In the genomic region with DNA sequence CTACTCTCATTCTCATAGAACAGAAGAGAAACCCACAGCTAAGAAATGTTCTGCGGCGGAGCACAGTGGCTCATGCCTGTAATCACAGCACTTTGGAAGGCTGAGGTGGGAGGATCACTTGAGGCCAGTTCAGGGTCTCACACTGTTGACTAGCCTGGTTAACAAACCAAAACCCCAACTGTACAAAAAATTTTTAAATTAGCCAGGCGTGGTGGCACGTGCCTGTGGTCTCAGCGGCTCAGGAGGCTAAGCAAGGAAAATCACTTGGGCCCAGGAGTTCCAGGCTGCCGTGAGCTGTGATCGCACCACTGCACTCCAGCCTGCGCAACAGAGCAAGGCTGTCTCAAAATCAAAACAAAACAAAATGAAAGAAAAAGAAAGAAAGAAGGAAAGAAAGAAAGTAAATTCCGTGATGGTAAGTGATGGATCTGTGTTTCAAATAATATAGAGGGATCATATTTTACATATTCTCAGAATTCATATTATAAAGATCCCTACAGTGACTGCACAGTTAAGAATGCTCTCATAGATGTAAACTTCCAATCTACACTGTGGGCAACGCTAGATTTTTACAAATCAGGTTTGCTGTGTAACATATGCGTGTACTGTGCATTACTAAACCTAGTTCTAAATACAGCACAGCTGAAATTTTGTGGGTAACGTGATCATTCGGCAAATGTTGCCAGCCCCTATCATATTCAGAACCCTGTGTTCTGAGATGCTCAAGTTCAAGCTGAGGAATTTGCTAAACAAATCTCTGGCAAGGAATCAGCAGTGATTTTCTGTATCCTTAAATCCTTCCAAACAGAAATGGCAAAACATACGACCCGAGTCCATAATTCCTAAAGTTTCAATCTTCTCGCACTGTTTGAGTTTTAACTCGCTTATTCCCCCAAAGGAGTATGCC, we compare ENCODE assay signal across 8 cellular contexts. TPM values are rescaled to one million over a fixed set of nuclear protein-coding genes. Genes with fewer than 3 reads are reported as not detected.
DNase-seq lines count a peak whose midpoint lies in the region; ATAC-seq and TF ChIP-seq lines count a peak whose summit lies in the region.

No MANE protein-coding gene starts in this region.

- H3K27ac ChIP-seq in SK-N-SH (ENCODE audit: low read depth in 2 of 2, low read length in 1 of 2) = no peak overlapping the region
- peak overlapping the region; percentile 83 to 90 (median 87) for H3K27ac ChIP-seq in esophagus muscularis mucosa (replicated peaks in 1 of 4)
- peak overlapping the region; percentile 94 for H3K27ac ChIP-seq in psoas muscle

- no peak for TF ChIP-seq RAD21 in SK-N-SH (IDR thresholded peaks at IDR 0.05; ENCODE audit: low read length)

- peaks cover 34% of the 10 kb centered on the region for H3K79me2 ChIP-seq in SK-N-SH (ENCODE audit: insufficient read depth)

- no peak for DNase-seq in SK-N-SH
- DNase-seq in NB4 (ENCODE audit: low read depth) = no peak
- no peak for DNase-seq in esophagus muscularis mucosa (ENCODE audit: extremely low spot score)
- no peak for DNase-seq in psoas muscle
- DNase-seq in NCI-H526 treated with DMSO at 0.1 percent for 48 hours (lab: John Stamatoyannopoulos, UW) = no peak
- DNase-seq in iPS-NIHi11 (ENCODE audit: low spot score) = no peak

- H3K4me1 ChIP-seq in SK-N-SH (ENCODE audit: control insufficient read depth in 1 of 2, insufficient read depth in 2 of 2, low read depth in 1 of 2, low read length in 1 of 2) (peaks cover 9 to 21% of the 10 kb centered on the region in 2 experiments), esophagus muscularis mucosa (peaks cover 33 to 49% (median 44%) of the 10 kb centered on the region in 4 donors), psoas muscle (peaks cover 29% of the 10 kb centered on the region)

- H3K9me2 ChIP-seq in SK-N-SH = no peaks in the 10 kb centered on the region

- 86% methylated on average over 17 of the region's 17 CpGs for WGBS in SK-N-SH (ENCODE audit: low lambda C conversion rate)
- 67% methylated on average over 17 of the region's 17 CpGs for WGBS in esophagus muscularis mucosa
- 34 to 51% (median 38%) methylated on average over 17 of the region's 17 CpGs for WGBS in psoas muscle, 3 donors

- H3K4me2 ChIP-seq in SK-N-SH = no peak overlapping the region

- H3K27me3 ChIP-seq in SK-N-SH (ENCODE audit: insufficient read depth) = peaks cover 5% of the 10 kb centered on the region; the same call in 1 of the 2 replicates
- no peaks in the 10 kb centered on the region for H3K27me3 ChIP-seq in esophagus muscularis mucosa
- no peaks in the 10 kb centered on the region for H3K27me3 ChIP-seq in psoas muscle (ENCODE audit: insufficient read depth in 3 of 3, low read length in 2 of 3)

- intact Hi-C loops in esophagus muscularis mucosa (cut with DNase I) (no loop called here), psoas muscle (cut with DNase I) (no loop called here)

- H2AFZ ChIP-seq in SK-N-SH (ENCODE audit: low read depth) = peak overlapping the region; percentile 95; the same call in 1 of the 2 replicates

- H3F3A ChIP-seq in SK-N-SH (replicated peaks; ENCODE audit: insufficient read depth) = no peaks in the 10 kb centered on the region

- TF ChIP-seq EP300 in SK-N-SH (IDR thresholded peaks at IDR 0.05; ENCODE audit: borderline replicate concordance in 1 of 2, low read depth in 1 of 2, low read length in 1 of 2) (no peak), esophagus muscularis mucosa (IDR thresholded peaks at IDR 0.05) (no peak)

- H4K20me1 ChIP-seq in SK-N-SH (ENCODE audit: insufficient read depth) = peaks cover 33% of the 10 kb centered on the region

- TF ChIP-seq CTCF in SK-N-SH (IDR thresholded peaks at IDR 0.05) (no peak), NB4 (IDR thresholded peaks at IDR 0.05; ENCODE audit: low read depth, low read length) (no peak), esophagus muscularis mucosa (IDR thresholded peaks at IDR 0.05) (no peak), psoas muscle (IDR thresholded peaks at IDR 0.05) (no peak)

- H3K9ac ChIP-seq in SK-N-SH = no peak overlapping the region

- H3K4me3 ChIP-seq in SK-N-SH (ENCODE audit: low read depth in 2 of 2, low read length in 1 of 2) = no peak overlapping the region
- peak overlapping the region; percentile 47 for H3K4me3 ChIP-seq in NB4 (ENCODE audit: low read depth, low read length)
- peak overlapping the region; percentile 84 to 90 (median 88) for H3K4me3 ChIP-seq in esophagus muscularis mucosa
- peak overlapping the region; percentile 95 for H3K4me3 ChIP-seq in psoas muscle

- CTCF ChIA-PET in SK-N-SH (lab: Yijun Ruan, JAX) = interaction anchor here (1.5 to 2.0 kb wide), 7 partner anchors 8 to 47 kb away, joined by 3 to 18 read pairs (median 6); no protein-coding TSS in a partner anchor

- H3K9me3 ChIP-seq in SK-N-SH (no peaks in the 10 kb centered on the region), esophagus muscularis mucosa (no peaks in the 10 kb centered on the region), psoas muscle (no peaks in the 10 kb centered on the region)

- ATAC-seq in SK-N-SH treated with all-trans-retinoic acid at 6 μM for 48 hours (no peak), psoas muscle (peak; percentile 70 to 83 (median 78))
- no peak for ATAC-seq in activated CD4-positive, CD25-positive, alpha-beta regulatory T cell treated with anti-CD3 and anti-CD28 coated beads, Interleukin-2, amount 50 U/mL, for 24 hours

- POLR2A ChIA-PET in SK-N-SH (lab: Yijun Ruan, JAX) = no interaction called here

- TF ChIP-seq POLR2A in NB4 (IDR thresholded peaks at IDR 0.05; ENCODE audit: extremely low read depth, insufficient read length) (no peak), esophagus muscularis mucosa (IDR thresholded peaks at IDR 0.05; ENCODE audit: low read depth) (no peak)

- H3K36me3 ChIP-seq in SK-N-SH (replicated peaks in 1 of 2; ENCODE audit: control insufficient read depth in 1 of 2, insufficient read depth in 2 of 2, low read length in 1 of 2) (peaks cover 4 to 5% of the 10 kb centered on the region in 2 experiments), esophagus muscularis mucosa (no peaks in the 10 kb centered on the region), psoas muscle (ENCODE audit: insufficient read depth in 1 of 2, low read depth in 1 of 2) (peaks cover 0 to 4% of the 10 kb centered on the region in 2 donors)

TF ChIP-seq in SK-N-SH, 30 proteins besides CTCF, POLR2A, EP300 and RAD21:
- TF ChIP-seq ELF1 (IDR thresholded peaks at IDR 0.05) = no peak
- TF ChIP-seq TEAD4 (IDR thresholded peaks at IDR 0.05; ENCODE audit: borderline replicate concordance, insufficient read depth) = no peak
- TF ChIP-seq, protein P1, sequence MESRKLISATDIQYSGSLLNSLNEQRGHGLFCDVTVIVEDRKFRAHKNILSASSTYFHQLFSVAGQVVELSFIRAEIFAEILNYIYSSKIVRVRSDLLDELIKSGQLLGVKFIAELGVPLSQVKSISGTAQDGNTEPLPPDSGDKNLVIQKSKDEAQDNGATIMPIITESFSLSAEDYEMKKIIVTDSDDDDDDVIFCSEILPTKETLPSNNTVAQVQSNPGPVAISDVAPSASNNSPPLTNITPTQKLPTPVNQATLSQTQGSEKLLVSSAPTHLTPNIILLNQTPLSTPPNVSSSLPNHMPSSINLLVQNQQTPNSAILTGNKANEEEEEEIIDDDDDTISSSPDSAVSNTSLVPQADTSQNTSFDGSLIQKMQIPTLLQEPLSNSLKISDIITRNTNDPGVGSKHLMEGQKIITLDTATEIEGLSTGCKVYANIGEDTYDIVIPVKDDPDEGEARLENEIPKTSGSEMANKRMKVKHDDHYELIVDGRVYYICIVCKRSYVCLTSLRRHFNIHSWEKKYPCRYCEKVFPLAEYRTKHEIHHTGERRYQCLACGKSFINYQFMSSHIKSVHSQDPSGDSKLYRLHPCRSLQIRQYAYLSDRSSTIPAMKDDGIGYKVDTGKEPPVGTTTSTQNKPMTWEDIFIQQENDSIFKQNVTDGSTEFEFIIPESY (IDR thresholded peaks at IDR 0.05; ENCODE audit: borderline replicate concordance, low read depth) = no peak

TF ChIP-seq in SK-N-SH treated with all-trans-retinoic acid at 6 μM for 48 hours, 23 proteins besides CTCF, POLR2A, EP300 and RAD21:
- no peak for TF ChIP-seq ZFP3 (CRISPR knock-in tag; IDR thresholded peaks at IDR 0.05)
- no peak for TF ChIP-seq TCF4 (CRISPR knock-in tag; IDR thresholded peaks at IDR 0.05; ENCODE audit: borderline replicate concordance)
- no peak for TF ChIP-seq ZNF70 (CRISPR knock-in tag; IDR thresholded peaks at IDR 0.05)
- TF ChIP-seq OSR1 (CRISPR knock-in tag; IDR thresholded peaks at IDR 0.05) = no peak
- no peak for TF ChIP-seq BACH2 (CRISPR knock-in tag; IDR thresholded peaks at IDR 0.05; ENCODE audit: borderline replicate concordance)
- no peak for TF ChIP-seq ZC3H10 (CRISPR knock-in tag; IDR thresholded peaks at IDR 0.05)
- no peak for TF ChIP-seq CSDC2 (CRISPR knock-in tag; IDR thresholded peaks at IDR 0.05)
- TF ChIP-seq ISL1 (CRISPR knock-in tag; IDR thresholded peaks at IDR 0.05) = no peak

RNA-seq across cellular contexts. Expression of a gene that starts 1.2 kb away (rescaled TPM):
- 10.9 and 11.0 TPM in 2 replicates for polyA plus RNA-seq in SK-N-SH (2012; rRNA removed)
- 17.5 and 23.5 TPM in 2 replicates for polyA plus RNA-seq in SK-N-SH (2012; cell fraction: cytosol; rRNA removed)
- 8.4 and 16.4 TPM in 2 replicates for polyA plus RNA-seq in SK-N-SH (2012; cell fraction: nucleus; rRNA removed)
- 10 to 100 TPM; 61.0 to 76.3 (median 68.9) TPM for total RNA-seq in esophagus muscularis mucosa
- 100 to 1,000 TPM in 3 of 4 donors, 10 to 100 TPM in 1; 91.4 to 145 (median 115) TPM for total RNA-seq in psoas muscle
- polyA plus RNA-seq in psoas muscle = 100 to 1,000 TPM in 2 of 3 donors, 10 to 100 TPM in 1; 49.0 to 239 (median 111) TPM

Comparison
In these comparisons a context has a peak if more than half of its experiments do, and no peak if none do; other contexts are left out.
1. H3K27ac ChIP-seq: peak in esophagus muscularis mucosa (4 of 4) and psoas muscle (single experiment); none in SK-N-SH (0 of 2).
2. H3K4me3 ChIP-seq: peak in NB4 (single experiment), esophagus muscularis mucosa (4 of 4) and psoas muscle (single experiment); none in SK-N-SH (0 of 2).
3. ATAC-seq: peak in psoas muscle (4 of 4); none in SK-N-SH treated with all-trans-retinoic acid at 6 μM for 48 hours (single experiment) and activated CD4-positive, CD25-positive, alpha-beta regulatory T cell treated with anti-CD3 and anti-CD28 coated beads, Interleukin-2, amount 50 U/mL, for 24 hours (0 of 2).